Comparison of ENCODE assay signal across 9 cellular contexts in genomic region chr5:150523472-150524350, GRCh38. TPM values are rescaled to one million over a fixed set of nuclear protein-coding genes. Genes with fewer than 3 reads are reported as not detected.
DNase-seq lines count a peak whose midpoint lies in the region; ATAC-seq and TF ChIP-seq lines count a peak whose summit lies in the region.
"Had no signal": no experiment of that assay in that cellular context is flagged by ENCODE, and none has a peak within 500 bp of the region (broad histone marks: within the 10 kb centered on the region; RNA-seq: fewer than 3 reads in every experiment).

No MANE protein-coding gene starts in this region.

- H2AFZ ChIP-seq in GM23338, result no peak overlapping the region

- ATAC-seq in GM23338, result peak; percentile 69
- ATAC-seq in HG03175 (IDR thresholded peaks at IDR 0.05; ENCODE audit: unreplicated experiment), result no peak
- no peak for ATAC-seq in GM21515 (IDR thresholded peaks at IDR 0.05; ENCODE audit: unreplicated experiment)

- H3K4me1 Mint-ChIP-seq in GM23338 (peaks cover 40% of the 10 kb centered on the region), type B pancreatic cell (ENCODE audit: unreplicated experiment) (peaks cover 36% of the 10 kb centered on the region)

- peak; percentile 68 to 78 for TF ChIP-seq CTCF in GM23338 (conservative IDR thresholded peaks at IDR 0.05; ENCODE audit: low read depth in 2 of 2)
- peak; percentile 56 for TF ChIP-seq CTCF in liver (IDR thresholded peaks at IDR 0.05; ENCODE audit: low read depth, low read length, missing input control)
- TF ChIP-seq CTCF in type B pancreatic cell (conservative IDR thresholded peaks at IDR 0.05), result peak; percentile 77

- H3K27ac ChIP-seq in GM23338 (ENCODE audit: low read depth) (peak overlapping the region; percentile 50; the same call in 1 of the 2 replicates), liver (ENCODE audit: low read depth in 1 of 2, low read length in 2 of 2) (peak overlapping the region; percentile 78 to 90)

- H3K4me2 ChIP-seq in GM23338, result no peak overlapping the region

- DNase-seq in COR-L47 (lab: John Stamatoyannopoulos, UW) (peak; percentile 68), GM23338 (ENCODE audit: low spot score) (peak; percentile 84), RPMI8226 (peak; percentile 47), dermis blood vessel endothelial cell (peak; percentile 88), type B pancreatic cell (ENCODE audit: extremely low spot score, unreplicated experiment) (no peak)

- H3K9me3 ChIP-seq in liver (ENCODE audit: control insufficient read depth in 4 of 4, low read length in 3 of 4), result no peaks in the 10 kb centered on the region

- H3K36me3 Mint-ChIP-seq in GM23338 (ENCODE audit: low read depth) (peaks cover 30% of the 10 kb centered on the region), type B pancreatic cell (peaks cover 15% of the 10 kb centered on the region)

- TF ChIP-seq RAD21 in liver (IDR thresholded peaks at IDR 0.05), result peak; percentile 76 to 89

- no peaks in the 10 kb centered on the region for H3K9me3 Mint-ChIP-seq in GM23338
- no peaks in the 10 kb centered on the region for H3K9me3 Mint-ChIP-seq in type B pancreatic cell
- H3K9me3 Mint-ChIP-seq: T-helper 1 cell treated with Interleukin-12 subunit alpha and Interleukin-12 subunit beta and Interleukin-4 antibody, amounts not matched to agents 30 μg/mL and 1 μg/mL, for 36 hours had no signal

- H3K27me3 ChIP-seq in GM23338 (ENCODE audit: insufficient read depth), result no peaks in the 10 kb centered on the region
- H3K27me3 ChIP-seq in liver (ENCODE audit: control insufficient read depth in 4 of 4, insufficient read depth in 4 of 4, low read length in 3 of 4), result no peaks in the 10 kb centered on the region

- H3K27ac Mint-ChIP-seq in GM23338 (no peak overlapping the region; the same call in 1 of the 2 replicates), type B pancreatic cell (peak overlapping the region; percentile 76)
- H3K27ac Mint-ChIP-seq: T-helper 1 cell treated with Interleukin-12 subunit alpha and Interleukin-12 subunit beta and Interleukin-4 antibody, amounts not matched to agents 30 μg/mL and 1 μg/mL, for 36 hours had no signal

- peaks cover 23% of the 10 kb centered on the region for H4K20me1 ChIP-seq in GM23338 (replicated peaks; ENCODE audit: insufficient read depth)

- H3K36me3 ChIP-seq in GM23338 (ENCODE audit: insufficient read depth), result no peaks in the 10 kb centered on the region; the same call in 1 of the 2 replicates
- peaks cover 11 to 19% (median 14%) of the 10 kb centered on the region in 4 donors for H3K36me3 ChIP-seq in liver (ENCODE audit: control insufficient read depth in 4 of 4, insufficient read depth in 3 of 4, low read depth in 1 of 4, low read length in 3 of 4)

- H3F3A ChIP-seq in GM23338 (replicated peaks; ENCODE audit: low read depth), result peaks cover 11% of the 10 kb centered on the region; the same call in 1 of the 2 replicates

- H3K27me3 Mint-ChIP-seq in GM23338 (ENCODE audit: insufficient read depth, low read depth, poor library complexity), result peaks cover 7% of the 10 kb centered on the region
- no peaks in the 10 kb centered on the region for H3K27me3 Mint-ChIP-seq in type B pancreatic cell

- peaks cover 29% of the 10 kb centered on the region for H3K4me1 ChIP-seq in GM23338 (ENCODE audit: insufficient read depth)
- H3K4me1 ChIP-seq in liver (ENCODE audit: control insufficient read depth in 4 of 4, insufficient read depth in 4 of 4, low read length in 3 of 4), result peaks cover 44 to 93% (median 81%) of the 10 kb centered on the region in 4 donors

- no peaks in the 10 kb centered on the region for H3K9me2 ChIP-seq in GM23338 (ENCODE audit: insufficient read depth)

- H3K79me2 ChIP-seq in GM23338 (replicated peaks; ENCODE audit: insufficient read depth), result peaks cover 70% of the 10 kb centered on the region

- 67% methylated on average over 12 of the region's 12 CpGs for WGBS in liver

- H3K9ac ChIP-seq in liver (ENCODE audit: low read depth in 1 of 2, low read length in 2 of 2), result peak overlapping the region; percentile 40 to 56

- H3K4me3 ChIP-seq in GM23338, result no peak overlapping the region
- H3K4me3 ChIP-seq in liver (ENCODE audit: low read depth in 1 of 3, low read length in 3 of 3), result no peak overlapping the region

- H3K4me3 Mint-ChIP-seq in GM23338 (no peak overlapping the region), type B pancreatic cell (no peak overlapping the region)
- H3K4me3 Mint-ChIP-seq: T-helper 1 cell treated with Interleukin-12 subunit alpha and Interleukin-12 subunit beta and Interleukin-4 antibody, amounts not matched to agents 30 μg/mL and 1 μg/mL, for 36 hours had no signal

TF ChIP-seq in GM23338, 12 proteins besides CTCF, POLR2A, EP300 and RAD21:
- no peak for TF ChIP-seq CREB1 (CRISPR knock-in tag; IDR thresholded peaks at IDR 0.05; ENCODE audit: low read depth)
- no peak for TF ChIP-seq ZNF331 (CRISPR knock-in tag; IDR thresholded peaks at IDR 0.05; ENCODE audit: low read depth)
- TF ChIP-seq NANOG (IDR thresholded peaks at IDR 0.05; ENCODE audit: borderline replicate concordance), result no peak
- no peak for TF ChIP-seq EZH2 (IDR thresholded peaks at IDR 0.05; ENCODE audit: low read depth, unreplicated experiment)
- TF ChIP-seq JUNB (IDR thresholded peaks at IDR 0.05; ENCODE audit: unreplicated experiment), result no peak

TF ChIP-seq in liver, 16 proteins besides CTCF, POLR2A, EP300 and RAD21:
- no peak for TF ChIP-seq HNF4A (conservative IDR thresholded peaks at IDR 0.05)
- TF ChIP-seq RXRA (IDR thresholded peaks at IDR 0.05), result peak in 1 of 2 donors; percentile 24
- TF ChIP-seq FOXA1 (IDR thresholded peaks at IDR 0.05), result no peak
- TF ChIP-seq TAF1 (conservative IDR thresholded peaks at IDR 0.05), result no peak
- no peak for TF ChIP-seq FOXA2 (IDR thresholded peaks at IDR 0.05)
TF ChIP-seq in liver: peak in this region for 1.

RNA-seq across cellular contexts. Expression of gene NDST1, which starts 15.8 kb away (rescaled TPM):
- 76.6 and 85.0 TPM in 2 replicates for total RNA-seq in GM23338 (2014; rRNA removed; shearing (Covaris generic))
- polyA plus RNA-seq in GM23338 (2016; fragmentation: Nextera tagmentation; extraction: Ambion mirVana) (7.3 and 8.5 TPM in 2 replicates), liver (10 to 100 TPM; 10.3 to 38.5 TPM)
- total RNA-seq in dermis blood vessel endothelial cell (68.1 and 99.5 TPM in 2 replicates), liver (100 to 1,000 TPM in 1 of 2 donors, 10 to 100 TPM in 1; 39.5 to 103 TPM), type B pancreatic cell (ENCODE audit: low replicate concordance) (96.5 and 101 TPM in 2 replicates)
